ENCODE assay signal across 1 cellular context in the genomic region with DNA sequence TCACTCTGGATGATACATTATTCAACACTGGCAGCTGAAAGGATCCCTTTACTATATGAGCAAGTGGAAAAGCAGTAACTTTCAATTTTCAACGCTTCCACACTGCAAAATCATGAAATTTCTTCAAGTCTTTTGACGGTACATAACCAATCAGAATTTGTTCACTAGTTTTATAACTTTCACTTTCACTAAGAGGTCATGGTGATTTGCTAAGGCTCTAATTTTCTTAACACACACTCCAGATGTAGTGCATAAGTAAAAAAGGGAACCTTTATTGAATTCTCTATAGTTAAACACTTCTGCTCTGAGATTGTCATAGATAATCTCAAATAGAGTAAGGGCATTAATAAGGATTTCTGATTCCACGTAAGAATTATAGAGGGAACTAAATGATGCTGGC.
TF ChIP-seq lines count a peak whose summit lies in the region.

No MANE protein-coding gene starts in this region.

TF ChIP-seq in K562, 482 proteins besides CTCF, POLR2A, EP300 and RAD21:
- TF ChIP-seq PPARD (CRISPR knock-in tag; IDR thresholded peaks at IDR 0.05): no peak
- TF ChIP-seq SRSF7 (optimal IDR thresholded peaks at IDR 0.05; ENCODE audit: low read depth, low read length): no peak
- TF ChIP-seq, protein P1, sequence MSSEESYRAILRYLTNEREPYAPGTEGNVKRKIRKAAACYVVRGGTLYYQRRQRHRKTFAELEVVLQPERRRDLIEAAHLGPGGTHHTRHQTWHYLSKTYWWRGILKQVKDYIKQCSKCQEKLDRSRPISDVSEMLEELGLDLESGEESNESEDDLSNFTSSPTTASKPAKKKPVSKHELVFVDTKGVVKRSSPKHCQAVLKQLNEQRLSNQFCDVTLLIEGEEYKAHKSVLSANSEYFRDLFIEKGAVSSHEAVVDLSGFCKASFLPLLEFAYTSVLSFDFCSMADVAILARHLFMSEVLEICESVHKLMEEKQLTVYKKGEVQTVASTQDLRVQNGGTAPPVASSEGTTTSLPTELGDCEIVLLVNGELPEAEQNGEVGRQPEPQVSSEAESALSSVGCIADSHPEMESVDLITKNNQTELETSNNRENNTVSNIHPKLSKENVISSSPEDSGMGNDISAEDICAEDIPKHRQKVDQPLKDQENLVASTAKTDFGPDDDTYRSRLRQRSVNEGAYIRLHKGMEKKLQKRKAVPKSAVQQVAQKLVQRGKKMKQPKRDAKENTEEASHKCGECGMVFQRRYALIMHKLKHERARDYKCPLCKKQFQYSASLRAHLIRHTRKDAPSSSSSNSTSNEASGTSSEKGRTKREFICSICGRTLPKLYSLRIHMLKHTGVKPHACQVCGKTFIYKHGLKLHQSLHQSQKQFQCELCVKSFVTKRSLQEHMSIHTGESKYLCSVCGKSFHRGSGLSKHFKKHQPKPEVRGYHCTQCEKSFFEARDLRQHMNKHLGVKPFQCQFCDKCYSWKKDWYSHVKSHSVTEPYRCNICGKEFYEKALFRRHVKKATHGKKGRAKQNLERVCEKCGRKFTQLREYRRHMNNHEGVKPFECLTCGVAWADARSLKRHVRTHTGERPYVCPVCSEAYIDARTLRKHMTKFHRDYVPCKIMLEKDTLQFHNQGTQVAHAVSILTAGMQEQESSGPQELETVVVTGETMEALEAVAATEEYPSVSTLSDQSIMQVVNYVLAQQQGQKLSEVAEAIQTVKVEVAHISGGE (CRISPR knock-in tag; IDR thresholded peaks at IDR 0.05): no peak
- no peak for TF ChIP-seq MIER1 (IDR thresholded peaks at IDR 0.05; ENCODE audit: low read depth)
- no peak for TF ChIP-seq KLF1 (tag; IDR thresholded peaks at IDR 0.05)
- TF ChIP-seq, protein P2, sequence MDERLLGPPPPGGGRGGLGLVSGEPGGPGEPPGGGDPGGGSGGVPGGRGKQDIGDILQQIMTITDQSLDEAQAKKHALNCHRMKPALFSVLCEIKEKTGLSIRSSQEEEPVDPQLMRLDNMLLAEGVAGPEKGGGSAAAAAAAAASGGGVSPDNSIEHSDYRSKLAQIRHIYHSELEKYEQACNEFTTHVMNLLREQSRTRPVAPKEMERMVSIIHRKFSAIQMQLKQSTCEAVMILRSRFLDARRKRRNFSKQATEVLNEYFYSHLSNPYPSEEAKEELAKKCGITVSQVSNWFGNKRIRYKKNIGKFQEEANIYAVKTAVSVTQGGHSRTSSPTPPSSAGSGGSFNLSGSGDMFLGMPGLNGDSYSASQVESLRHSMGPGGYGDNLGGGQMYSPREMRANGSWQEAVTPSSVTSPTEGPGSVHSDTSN (CRISPR knock-in tag; IDR thresholded peaks at IDR 0.05; ENCODE audit: low read depth): no peak
- TF ChIP-seq, protein P2 (tag; conservative IDR thresholded peaks at IDR 0.05; ENCODE audit: low read depth): 0 out of 2 replicates have a peak, but pooled peaks have one; percentile 39
- no peak for TF ChIP-seq MXI1 (IDR thresholded peaks at IDR 0.05; ENCODE audit: low read depth, low read length)
- no peak for TF ChIP-seq ZNF668 (CRISPR knock-in tag; IDR thresholded peaks at IDR 0.05)
- TF ChIP-seq PHF20 (IDR thresholded peaks at IDR 0.05; ENCODE audit: partially characterized antibody): no peak
- TF ChIP-seq TFAM (CRISPR knock-in tag; conservative IDR thresholded peaks at IDR 0.05): no peak
- peak; percentile 13 for TF ChIP-seq MEIS2 (IDR thresholded peaks at IDR 0.05; ENCODE audit: partially characterized antibody)
- no peak for TF ChIP-seq NRF1 (conservative IDR thresholded peaks at IDR 0.05 in 1 of 2, IDR thresholded peaks at IDR 0.05 in 1 of 2)
